In the genomic region with DNA sequence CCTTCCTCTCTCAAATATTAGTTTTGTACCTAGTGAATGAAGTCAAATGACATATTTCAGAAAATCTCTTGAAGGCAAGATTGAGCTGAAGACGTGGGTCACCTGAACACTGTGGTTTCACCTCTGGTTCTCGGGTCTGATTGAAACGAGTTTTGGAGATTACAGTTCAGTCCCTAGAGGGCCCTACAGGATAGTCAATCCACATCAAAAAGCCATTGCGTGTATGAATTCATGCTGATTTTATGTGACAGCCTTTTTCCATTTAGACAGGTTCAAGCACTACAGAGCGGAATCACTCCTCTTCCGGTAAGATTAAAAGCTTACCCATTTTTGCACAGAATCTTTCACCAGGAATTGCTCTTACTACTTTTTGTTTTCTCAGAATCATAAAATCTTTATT, we compare ENCODE assay signal across 8 cellular contexts.
DNase-seq lines count a peak whose midpoint lies in the region; TF ChIP-seq lines count a peak whose summit lies in the region.

No MANE protein-coding gene starts in this region.

- H3K27me3 ChIP-seq in mammary epithelial cell (ENCODE audit: insufficient read depth, low read length) (no peaks in the 10 kb centered on the region), prostate gland (replicated peaks; ENCODE audit: insufficient read depth) (no peaks in the 10 kb centered on the region)

- BruUV-seq in mammary epithelial cell (replicated peaks; lab: Mats Ljungman, UMichigan) = no TSS peak

- peak; percentile 15 for DNase-seq in activated CD4-positive, alpha-beta T cell treated with anti-CD3 and anti-CD28 coated beads for 48 hours
- no peak for DNase-seq in activated CD4-positive, alpha-beta T cell treated with anti-CD3 and anti-CD28 coated beads for 1 hour
- DNase-seq in NCI-H1092 (lab: John Stamatoyannopoulos, UW) (peak; percentile 15), mammary epithelial cell (peak; percentile 23), prostate gland (ENCODE audit: low spot score) (peak; percentile 47), HK-2 (ENCODE audit: unreplicated experiment) (no peak), H4 (ENCODE audit: low spot score) (no peak)
- no peak for DNase-seq in activated CD8-positive, alpha-beta memory T cell treated with anti-CD3 and anti-CD28 coated beads, Interleukin-2, amount 50 U/mL, for 48 hours

- no peak overlapping the region for H3K9ac ChIP-seq in mammary epithelial cell (ENCODE audit: insufficient read depth, low read length)

- H3K36me3 ChIP-seq in mammary epithelial cell (ENCODE audit: insufficient read depth, low read length) = no peaks in the 10 kb centered on the region
- no peaks in the 10 kb centered on the region for H3K36me3 ChIP-seq in prostate gland

- in situ Hi-C loops in mammary epithelial cell (cut with MboI; ENCODE audit: low sequenced_read_pairs in 2 of 2) = loop anchor here in 1 of 2 donors (5.0 kb wide), 1 partner anchor 142 kb away; no protein-coding TSS in a partner anchor

- intact Hi-C loops in mammary epithelial cell (cut with micrococcal nuclease) = loop anchor here (1.0 to 5.0 kb wide), 4 partner anchors 122 to 309 kb away; no protein-coding TSS in a partner anchor
- intact Hi-C loops in prostate gland (cut with DNase I) = no loop called here

- no peak overlapping the region for H3K27ac ChIP-seq in mammary epithelial cell (ENCODE audit: insufficient read depth, low read depth, low read length)
- H3K27ac ChIP-seq in prostate gland = no peak overlapping the region

- no peaks in the 10 kb centered on the region for H3K79me2 ChIP-seq in mammary epithelial cell (ENCODE audit: insufficient read depth, low read length)

- CTCF ChIA-PET in mammary epithelial cell (lab: Charles Lee; ENCODE audit: low non-redundant PET) = interaction anchor here (0.6 kb wide), 1 partner anchor 75 kb away, joined by 3 read pairs; no protein-coding TSS in a partner anchor

- no peaks in the 10 kb centered on the region for H4K20me1 ChIP-seq in mammary epithelial cell (ENCODE audit: insufficient read depth, low read length)

- H3K4me2 ChIP-seq in mammary epithelial cell (ENCODE audit: insufficient read depth, low read depth, low read length) = no peak overlapping the region

- WGBS in mammary epithelial cell (ENCODE audit: low coverage, missing lambda C conversion rate) = 25% methylated on average over 6 of the region's 6 CpGs
- WGBS in prostate gland = 31% methylated on average over 6 of the region's 6 CpGs

- H3K4me1 ChIP-seq in mammary epithelial cell (ENCODE audit: insufficient read depth, low read length) = no peaks in the 10 kb centered on the region
- H3K4me1 ChIP-seq in prostate gland (replicated peaks) = no peaks in the 10 kb centered on the region

- TF ChIP-seq CTCF in mammary epithelial cell (conservative IDR thresholded peaks at IDR 0.05 in 1 of 2, IDR thresholded peaks at IDR 0.05 in 1 of 2; ENCODE audit: extremely low read depth in 1 of 2, insufficient read depth in 1 of 2, low read depth in 1 of 2, low read length in 2 of 2) (peak; percentile 34 to 63), prostate gland (IDR thresholded peaks at IDR 0.05) (peak in 3 of 4 experiments; percentile 44 to 67 (median 44))

- no peak overlapping the region for H2AFZ ChIP-seq in mammary epithelial cell (ENCODE audit: low read depth, low read length)

- dilution Hi-C loops in mammary epithelial cell (cut with HindIII; ENCODE audit: low sequenced_read_pairs) = no loop called here

- TF ChIP-seq POLR2A in prostate gland (IDR thresholded peaks at IDR 0.05) = no peak

- no peak overlapping the region for H3K4me3 ChIP-seq in mammary epithelial cell (replicated peaks in 1 of 3; ENCODE audit: insufficient read depth in 1 of 3, low read depth in 2 of 3, low read length in 3 of 3)
- H3K4me3 ChIP-seq in prostate gland = no peak overlapping the region

- H3K9me3 ChIP-seq in mammary epithelial cell (replicated peaks; ENCODE audit: insufficient read depth, low read length) = no peaks in the 10 kb centered on the region
- no peaks in the 10 kb centered on the region for H3K9me3 ChIP-seq in prostate gland

Comparison
In these comparisons a context has a peak if more than half of its experiments do, and no peak if none do; other contexts are left out.
1. DNase-seq: peak in activated CD4-positive, alpha-beta T cell treated with anti-CD3 and anti-CD28 coated beads for 48 hours (single experiment), NCI-H1092 (single experiment), mammary epithelial cell (single experiment) and prostate gland (single experiment); none in activated CD4-positive, alpha-beta T cell treated with anti-CD3 and anti-CD28 coated beads for 1 hour (single experiment), HK-2 (single experiment), activated CD8-positive, alpha-beta memory T cell treated with anti-CD3 and anti-CD28 coated beads, Interleukin-2, amount 50 U/mL, for 48 hours (single experiment) and H4 (single experiment).